In genomic region chr2:66575625-66576371, GRCh38 we compare ENCODE assay signal across 8 cellular contexts.
A peak's percentile ranks its signal among the peaks of the same experiment; 100 is the strongest.
DNase-seq lines count a peak whose midpoint lies in the region; ATAC-seq, FAIRE-seq and TF ChIP-seq lines count a peak whose summit lies in the region.

No MANE protein-coding gene starts in this region.

- peaks cover 17% of the 10 kb centered on the region for H3K27me3 Mint-ChIP-seq in WTC11 (ENCODE audit: low read depth)

- peaks cover 1% of the 10 kb centered on the region for H3F3A ChIP-seq in GM23248 (ENCODE audit: insufficient read depth)

- H3K4me1 Mint-ChIP-seq in WTC11 = peaks cover 43% of the 10 kb centered on the region

- peak overlapping the region; percentile 86 for H3K9ac ChIP-seq in GM23248

- no peaks in the 10 kb centered on the region for H3K9me3 Mint-ChIP-seq in WTC11

- TF ChIP-seq CTCF in WTC11 (IDR thresholded peaks at IDR 0.05) = no peak
- no peak for TF ChIP-seq CTCF in hepatocyte (IDR thresholded peaks at IDR 0.05; ENCODE audit: poor library complexity)
- no peak for TF ChIP-seq CTCF in GM20000 (IDR thresholded peaks at IDR 0.05; ENCODE audit: extremely low read depth, missing control alignments)

- H3K27me3 ChIP-seq in GM23248 (replicated peaks; ENCODE audit: insufficient read depth) = peaks cover 13% of the 10 kb centered on the region
- H3K27me3 ChIP-seq in hepatocyte = peaks cover 36% of the 10 kb centered on the region

- FAIRE-seq in GM12892 (lab: Jason Lieb, UNC) = no peak

- TF ChIP-seq POLR2A in GM12892 (IDR thresholded peaks at IDR 0.05; ENCODE audit: low read depth, low read length) = no peak

- H3K9me3 ChIP-seq in GM23248 (ENCODE audit: low read depth) (no peaks in the 10 kb centered on the region), hepatocyte (ENCODE audit: low read depth) (no peaks in the 10 kb centered on the region)

- H3K4me2 ChIP-seq in GM23248 (ENCODE audit: unreplicated experiment) (peak overlapping the region; percentile 95), hepatocyte (peak overlapping the region; percentile 96)

- DNase-seq in GM23248 (peak; percentile 68), WTC11 (ENCODE audit: low spot score) (peak; percentile 55), hepatocyte (ENCODE audit: low spot score) (peak; percentile 61), skeletal muscle cell (ENCODE audit: low read depth) (no peak), GM20000 (ENCODE audit: low spot score) (no peak), GM12892 (ENCODE audit: insufficient read length) (no peak), kidney tubule cell (ENCODE audit: low spot score) (no peak)

- H3K36me3 Mint-ChIP-seq in WTC11 = no peaks in the 10 kb centered on the region

- H3K4me3 ChIP-seq in GM23248 (peak overlapping the region; percentile 89), hepatocyte (peak overlapping the region; percentile 80), skeletal muscle cell (ENCODE audit: low read depth, low read length) (peak overlapping the region; percentile 64)

- H3K36me3 ChIP-seq in GM23248 (ENCODE audit: low read depth) (peaks cover 13% of the 10 kb centered on the region; the same call in 1 of the 2 replicates), hepatocyte (replicated peaks; ENCODE audit: insufficient read depth, low read depth) (no peaks in the 10 kb centered on the region)

- H4K20me1 ChIP-seq in GM23248 (ENCODE audit: insufficient read depth) = no peaks in the 10 kb centered on the region
- H4K20me1 ChIP-seq in hepatocyte (ENCODE audit: insufficient read depth, poor library complexity, severe bottlenecking) = no peaks in the 10 kb centered on the region

- no peak overlapping the region for H3K27ac Mint-ChIP-seq in WTC11

- ATAC-seq in WTC11 = peak; percentile 18
- ATAC-seq in HG03159 (IDR thresholded peaks at IDR 0.05; ENCODE audit: unreplicated experiment) = no peak

- POLR2A ChIA-PET in WTC11 (lab: Charles Lee) = interaction anchor here (1.4 to 1.7 kb wide), 2 partner anchors 141 to 142 kb away, joined by 3 to 6 read pairs; partner anchors contain the start of gene MEIS1

- 0 to 1% methylated on average over 33 to 56 of the region's 58 CpGs for WGBS in GM23248 (ENCODE audit: low coverage in 1 of 2, low lambda C conversion rate in 2 of 2, missing lambda C conversion rate in 2 of 2), 2 experiments
- 2% methylated on average over 41 of the region's 58 CpGs for whole genome bisulfite sequencing in hepatocyte (ENCODE audit: low lambda C conversion rate, missing lambda C conversion rate)

- in situ Hi-C loops in GM23248 (cut with MboI) = no loop called here

- CTCF ChIA-PET in WTC11 (lab: Charles Lee) = interaction anchor here (0.6 to 7.1 kb wide), 14 partner anchors 8 to 935 kb away, joined by 3 to 81 read pairs (median 6); partner anchors contain the start of gene MEIS1

- H3K27ac ChIP-seq in GM23248 = peak overlapping the region; percentile 85; the same call in 1 of the 2 replicates
- H3K27ac ChIP-seq in hepatocyte = peak overlapping the region; percentile 89

- peak overlapping the region; percentile 75 for H2AFZ ChIP-seq in GM23248
- H2AFZ ChIP-seq in hepatocyte = peak overlapping the region; percentile 61

- peak overlapping the region; percentile 82 for H3K4me3 Mint-ChIP-seq in WTC11

- H3K79me2 ChIP-seq in GM23248 (ENCODE audit: insufficient read depth) (no peaks in the 10 kb centered on the region), hepatocyte (no peaks in the 10 kb centered on the region)

- H3K9me2 ChIP-seq in GM23248 (ENCODE audit: insufficient read depth) (no peaks in the 10 kb centered on the region), hepatocyte (replicated peaks; ENCODE audit: insufficient read depth) (no peaks in the 10 kb centered on the region)

- no peaks in the 10 kb centered on the region for H3K4me1 ChIP-seq in GM23248 (ENCODE audit: insufficient read depth)
- peaks cover 26% of the 10 kb centered on the region for H3K4me1 ChIP-seq in hepatocyte (ENCODE audit: insufficient read depth)

TF ChIP-seq in WTC11, 78 proteins besides CTCF, POLR2A, EP300 and RAD21:
- TF ChIP-seq IRF1 (CRISPR knock-in tag; IDR thresholded peaks at IDR 0.05) = no peak
- TF ChIP-seq, protein P1, sequence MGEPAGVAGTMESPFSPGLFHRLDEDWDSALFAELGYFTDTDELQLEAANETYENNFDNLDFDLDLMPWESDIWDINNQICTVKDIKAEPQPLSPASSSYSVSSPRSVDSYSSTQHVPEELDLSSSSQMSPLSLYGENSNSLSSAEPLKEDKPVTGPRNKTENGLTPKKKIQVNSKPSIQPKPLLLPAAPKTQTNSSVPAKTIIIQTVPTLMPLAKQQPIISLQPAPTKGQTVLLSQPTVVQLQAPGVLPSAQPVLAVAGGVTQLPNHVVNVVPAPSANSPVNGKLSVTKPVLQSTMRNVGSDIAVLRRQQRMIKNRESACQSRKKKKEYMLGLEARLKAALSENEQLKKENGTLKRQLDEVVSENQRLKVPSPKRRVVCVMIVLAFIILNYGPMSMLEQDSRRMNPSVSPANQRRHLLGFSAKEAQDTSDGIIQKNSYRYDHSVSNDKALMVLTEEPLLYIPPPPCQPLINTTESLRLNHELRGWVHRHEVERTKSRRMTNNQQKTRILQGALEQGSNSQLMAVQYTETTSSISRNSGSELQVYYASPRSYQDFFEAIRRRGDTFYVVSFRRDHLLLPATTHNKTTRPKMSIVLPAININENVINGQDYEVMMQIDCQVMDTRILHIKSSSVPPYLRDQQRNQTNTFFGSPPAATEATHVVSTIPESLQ (CRISPR knock-in tag; IDR thresholded peaks at IDR 0.05) = no peak
- TF ChIP-seq, protein P2, sequence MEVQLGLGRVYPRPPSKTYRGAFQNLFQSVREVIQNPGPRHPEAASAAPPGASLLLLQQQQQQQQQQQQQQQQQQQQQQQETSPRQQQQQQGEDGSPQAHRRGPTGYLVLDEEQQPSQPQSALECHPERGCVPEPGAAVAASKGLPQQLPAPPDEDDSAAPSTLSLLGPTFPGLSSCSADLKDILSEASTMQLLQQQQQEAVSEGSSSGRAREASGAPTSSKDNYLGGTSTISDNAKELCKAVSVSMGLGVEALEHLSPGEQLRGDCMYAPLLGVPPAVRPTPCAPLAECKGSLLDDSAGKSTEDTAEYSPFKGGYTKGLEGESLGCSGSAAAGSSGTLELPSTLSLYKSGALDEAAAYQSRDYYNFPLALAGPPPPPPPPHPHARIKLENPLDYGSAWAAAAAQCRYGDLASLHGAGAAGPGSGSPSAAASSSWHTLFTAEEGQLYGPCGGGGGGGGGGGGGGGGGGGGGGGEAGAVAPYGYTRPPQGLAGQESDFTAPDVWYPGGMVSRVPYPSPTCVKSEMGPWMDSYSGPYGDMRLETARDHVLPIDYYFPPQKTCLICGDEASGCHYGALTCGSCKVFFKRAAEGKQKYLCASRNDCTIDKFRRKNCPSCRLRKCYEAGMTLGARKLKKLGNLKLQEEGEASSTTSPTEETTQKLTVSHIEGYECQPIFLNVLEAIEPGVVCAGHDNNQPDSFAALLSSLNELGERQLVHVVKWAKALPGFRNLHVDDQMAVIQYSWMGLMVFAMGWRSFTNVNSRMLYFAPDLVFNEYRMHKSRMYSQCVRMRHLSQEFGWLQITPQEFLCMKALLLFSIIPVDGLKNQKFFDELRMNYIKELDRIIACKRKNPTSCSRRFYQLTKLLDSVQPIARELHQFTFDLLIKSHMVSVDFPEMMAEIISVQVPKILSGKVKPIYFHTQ (CRISPR knock-in tag; IDR thresholded peaks at IDR 0.05) = no peak

Comparison
In these comparisons a context has a peak if more than half of its experiments do, and no peak if none do; other contexts are left out.
1. DNase-seq: peak in GM23248 (single experiment), WTC11 (single experiment) and hepatocyte (single experiment); none in skeletal muscle cell (single experiment), GM20000 (single experiment), GM12892 (single experiment) and kidney tubule cell (single experiment).
2. Peak in every context shown above with its lines, with median percentiles within 50 percentile points of each other: H3K4me3 ChIP-seq.